Comparison of ENCODE assay signal across 3 cellular contexts in genomic region chr5:122842016-122842580, GRCh38.
TF ChIP-seq lines count a peak whose summit lies in the region.

No MANE protein-coding gene starts in this region.

TF ChIP-seq in A549, 52 proteins besides CTCF, POLR2A, EP300 and RAD21:
- TF ChIP-seq MAFK (IDR thresholded peaks at IDR 0.05; ENCODE audit: partially characterized antibody) (peak; percentile 24), HOXB13 (CRISPR knock-in tag; IDR thresholded peaks at IDR 0.05; ENCODE audit: low read depth) (no peak), ZFP36 (IDR thresholded peaks at IDR 0.05; ENCODE audit: borderline replicate concordance, partially characterized antibody) (no peak)

TF ChIP-seq in HEK293, 187 proteins besides CTCF, POLR2A, EP300 and RAD21:
- TF ChIP-seq PRDM1 (tag by site-specific recombination; IDR thresholded peaks at IDR 0.05) (peak; percentile 86), ELK4 (IDR thresholded peaks at IDR 0.05; ENCODE audit: borderline replicate concordance, low read depth, low read length) (no peak), ZIC2 (tag by site-specific recombination; IDR thresholded peaks at IDR 0.05) (no peak)

TF ChIP-seq in K562, 482 proteins besides CTCF, POLR2A, EP300 and RAD21:
- TF ChIP-seq MAFF (IDR thresholded peaks at IDR 0.05; ENCODE audit: low read length) = 0 out of 2 replicates have a peak, but pooled peaks have one; percentile 1
- TF ChIP-seq E2F8 (IDR thresholded peaks at IDR 0.05; ENCODE audit: low read depth, partially characterized antibody) = no peak
- no peak for TF ChIP-seq ZNF282 (CRISPR knock-in tag; IDR thresholded peaks at IDR 0.05)
- TF ChIP-seq ATF7 (IDR thresholded peaks at IDR 0.05) = no peak
- peak; percentile 65 for TF ChIP-seq ZNF316 (IDR thresholded peaks at IDR 0.05)
- no peak for TF ChIP-seq PTTG1 (tag; IDR thresholded peaks at IDR 0.05; ENCODE audit: low read depth)
- TF ChIP-seq HCFC1 (IDR thresholded peaks at IDR 0.05; ENCODE audit: low read depth, low read length) = no peak
- TF ChIP-seq THRB (CRISPR knock-in tag; conservative IDR thresholded peaks at IDR 0.05) = no peak
- no peak for TF ChIP-seq ZNF124 (CRISPR knock-in tag; IDR thresholded peaks at IDR 0.05)
- TF ChIP-seq, protein P1, sequence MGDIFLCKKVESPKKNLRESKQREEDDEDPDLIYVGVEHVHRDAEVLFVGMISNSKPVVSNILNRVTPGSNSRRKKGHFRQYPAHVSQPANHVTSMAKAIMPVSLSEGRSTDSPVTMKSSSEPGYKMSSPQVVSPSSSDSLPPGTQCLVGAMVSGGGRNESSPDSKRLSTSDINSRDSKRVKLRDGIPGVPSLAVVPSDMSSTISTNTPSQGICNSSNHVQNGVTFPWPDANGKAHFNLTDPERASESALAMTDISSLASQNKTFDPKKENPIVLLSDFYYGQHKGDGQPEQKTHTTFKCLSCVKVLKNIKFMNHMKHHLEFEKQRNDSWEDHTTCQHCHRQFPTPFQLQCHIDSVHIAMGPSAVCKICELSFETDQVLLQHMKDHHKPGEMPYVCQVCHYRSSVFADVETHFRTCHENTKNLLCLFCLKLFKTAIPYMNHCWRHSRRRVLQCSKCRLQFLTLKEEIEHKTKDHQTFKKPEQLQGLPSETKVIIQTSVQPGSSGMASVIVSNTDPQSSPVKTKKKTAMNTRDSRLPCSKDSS (IDR thresholded peaks at IDR 0.05; ENCODE audit: low read depth, partially characterized antibody) = no peak
- TF ChIP-seq ZNF23 (CRISPR knock-in tag; IDR thresholded peaks at IDR 0.05) = no peak
- TF ChIP-seq ZNF232 (CRISPR knock-in tag; IDR thresholded peaks at IDR 0.05) = no peak
- TF ChIP-seq, protein P2, sequence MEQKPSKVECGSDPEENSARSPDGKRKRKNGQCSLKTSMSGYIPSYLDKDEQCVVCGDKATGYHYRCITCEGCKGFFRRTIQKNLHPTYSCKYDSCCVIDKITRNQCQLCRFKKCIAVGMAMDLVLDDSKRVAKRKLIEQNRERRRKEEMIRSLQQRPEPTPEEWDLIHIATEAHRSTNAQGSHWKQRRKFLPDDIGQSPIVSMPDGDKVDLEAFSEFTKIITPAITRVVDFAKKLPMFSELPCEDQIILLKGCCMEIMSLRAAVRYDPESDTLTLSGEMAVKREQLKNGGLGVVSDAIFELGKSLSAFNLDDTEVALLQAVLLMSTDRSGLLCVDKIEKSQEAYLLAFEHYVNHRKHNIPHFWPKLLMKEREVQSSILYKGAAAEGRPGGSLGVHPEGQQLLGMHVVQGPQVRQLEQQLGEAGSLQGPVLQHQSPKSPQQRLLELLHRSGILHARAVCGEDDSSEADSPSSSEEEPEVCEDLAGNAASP (IDR thresholded peaks at IDR 0.05) = no peak
- TF ChIP-seq CGGBP1 (CRISPR knock-in tag; IDR thresholded peaks at IDR 0.05) = no peak
- TF ChIP-seq NFATC3 (IDR thresholded peaks at IDR 0.05) = no peak
- no peak for TF ChIP-seq SMARCB1 (IDR thresholded peaks at IDR 0.05; ENCODE audit: insufficient read length, low read depth)
- TF ChIP-seq RBM17 (IDR thresholded peaks at IDR 0.05; ENCODE audit: borderline replicate concordance, low read depth, low read length) = no peak
